ENCODE assay signal across 8 cellular contexts in genomic region chr3:100993309-100993708, GRCh38. TPM values are rescaled to one million over a fixed set of nuclear protein-coding genes. Genes with fewer than 3 reads are reported as not detected.
DNase-seq lines count a peak whose midpoint lies in the region; ATAC-seq and TF ChIP-seq lines count a peak whose summit lies in the region.

Gene ABI3BP (minus strand): TSS chr3:100993421. CDS start chr3:100993384, 37 bp downstream.

- peak; percentile 63 for ATAC-seq in activated CD4-positive, alpha-beta T cell treated with anti-CD3 and anti-CD28 coated beads for 36 hours
- no peak for ATAC-seq in HG02973 (IDR thresholded peaks at IDR 0.05; ENCODE audit: unreplicated experiment)

- POLR2A ChIA-PET in activated CD4-positive, alpha-beta T cell treated with anti-CD3 and anti-CD28 coated beads for 36 hours (lab: Charles Lee), result no interaction called here
- POLR2A ChIA-PET in OCI-LY7 (lab: Charles Lee), result interaction anchor here (0.5 to 0.8 kb wide), 5 partner anchors 10 to 1602 kb away, joined by 3 to 6 read pairs (median 4); no protein-coding TSS in a partner anchor

- H3K9me3 Mint-ChIP-seq in activated CD4-positive, alpha-beta T cell treated with anti-CD3 and anti-CD28 coated beads for 36 hours (ENCODE audit: low read depth), result no peaks in the 10 kb centered on the region
- H3K9me3 Mint-ChIP-seq in brain, result no peaks in the 10 kb centered on the region

- no peak within 1 kb of the TSS for H3K4me3 Mint-ChIP-seq in activated CD4-positive, alpha-beta T cell treated with anti-CD3 and anti-CD28 coated beads for 36 hours
- peak within 1 kb of the TSS in 4 of 5 experiments; percentile 37 to 90 (median 68) for H3K4me3 Mint-ChIP-seq in brain

- peaks cover 14% of the 10 kb centered on the region for H3K27me3 Mint-ChIP-seq in activated CD4-positive, alpha-beta T cell treated with anti-CD3 and anti-CD28 coated beads for 36 hours
- H3K27me3 Mint-ChIP-seq in brain, result peaks cover 3% of the 10 kb centered on the region

- intact Hi-C loops in activated CD4-positive, alpha-beta T cell treated with anti-CD3 and anti-CD28 coated beads for 36 hours (cut with DNase I, micrococcal nuclease), result no loop called here
- intact Hi-C loops in OCI-LY7 (cut with micrococcal nuclease; ENCODE audit: unreplicated experiment), result no loop called here

- BruUV-seq in OCI-LY7 (replicated peaks; lab: Mats Ljungman, UMichigan), result no TSS peak

- H3K27ac ChIP-seq in OCI-LY7 (ENCODE audit: low read depth, low read length, poor library complexity, severe bottlenecking), result no peak within 1 kb of the TSS

- peak; percentile 42 for DNase-seq in activated CD4-positive, alpha-beta T cell treated with anti-CD3 and anti-CD28 coated beads for 36 hours
- no peak for DNase-seq in activated CD4-positive, alpha-beta T cell treated with anti-CD3 and anti-CD28 coated beads for 1 hour
- DNase-seq in iris pigment epithelial cell (ENCODE audit: low read depth), result peak; percentile 89
- DNase-seq in stimulated activated CD4-positive, alpha-beta T cell treated with anti-CD3 and anti-CD28 coated beads, Interleukin-12 subunit alpha, Interleukin-12 subunit beta, amount 100 ng/mL, for 4 hours, result peak; percentile 1
- no peak for DNase-seq in NCI-H2107 treated with DMSO at 0.1 percent for 48 hours (lab: John Stamatoyannopoulos, UW; ENCODE audit: unreplicated experiment)
- no peak for DNase-seq in OCI-LY7 (ENCODE audit: low spot score)

- no peak within 1 kb of the TSS for H3K4me3 ChIP-seq in OCI-LY7 (ENCODE audit: low read depth, low read length, poor library complexity, severe bottlenecking)

- H3K36me3 Mint-ChIP-seq in activated CD4-positive, alpha-beta T cell treated with anti-CD3 and anti-CD28 coated beads for 36 hours (ENCODE audit: low read depth), result no peaks in the 10 kb centered on the region
- H3K36me3 Mint-ChIP-seq in brain, result no peaks in the 10 kb centered on the region

- H4K20me1 ChIP-seq in OCI-LY7 (ENCODE audit: insufficient read depth, low read length), result no peaks in the 10 kb centered on the region

- no peak within 1 kb of the TSS for H2AFZ ChIP-seq in OCI-LY7 (ENCODE audit: low read length)

- no peaks in the 10 kb centered on the region for H3K79me2 ChIP-seq in OCI-LY7 (ENCODE audit: insufficient read depth, low read depth, low read length)

- no peaks in the 10 kb centered on the region for H3K9me2 ChIP-seq in OCI-LY7 (ENCODE audit: insufficient read depth, low read length)

- H3K4me1 ChIP-seq in OCI-LY7 (ENCODE audit: insufficient read depth, low read length, poor library complexity, severe bottlenecking), result no peaks in the 10 kb centered on the region

- no peaks in the 10 kb centered on the region for H3K9me3 ChIP-seq in OCI-LY7 (ENCODE audit: low read length)

- no peaks in the 10 kb centered on the region for H3K4me1 Mint-ChIP-seq in activated CD4-positive, alpha-beta T cell treated with anti-CD3 and anti-CD28 coated beads for 36 hours
- H3K4me1 Mint-ChIP-seq in brain, result peaks cover 13% of the 10 kb centered on the region

- H3K4me2 ChIP-seq in OCI-LY7 (ENCODE audit: low read length), result no peak within 1 kb of the TSS

- TF ChIP-seq CTCF in brain (conservative IDR thresholded peaks at IDR 0.05), result no peak
- TF ChIP-seq CTCF in OCI-LY7 (conservative IDR thresholded peaks at IDR 0.05; ENCODE audit: low read length), result no peak

- H3K27ac Mint-ChIP-seq in activated CD4-positive, alpha-beta T cell treated with anti-CD3 and anti-CD28 coated beads for 36 hours, result no peak within 1 kb of the TSS
- peak within 1 kb of the TSS in 3 of 5 experiments; percentile 58 to 93 (median 83) for H3K27ac Mint-ChIP-seq in brain

- H3K36me3 ChIP-seq in OCI-LY7 (ENCODE audit: insufficient read depth, low read length), result no peaks in the 10 kb centered on the region

- CTCF ChIA-PET in activated CD4-positive, alpha-beta T cell treated with anti-CD3 and anti-CD28 coated beads for 36 hours (lab: Charles Lee), result interaction anchor here (1.0 kb wide), 1 partner anchor 14 kb away, joined by 3 read pairs; no protein-coding TSS in a partner anchor
- CTCF ChIA-PET in OCI-LY7 (lab: Charles Lee; ENCODE audit: unreplicated experiment), result no interaction called here

RNA-seq across cellular contexts. Expression of gene ABI3BP, which starts in this region (rescaled TPM):
- total RNA-seq in activated CD4-positive, alpha-beta T cell treated with anti-CD3 and anti-CD28 coated beads for 36 hours, result not detected
- 4.3 TPM for polyA plus RNA-seq in brain (ENCODE audit: insufficient read depth, low read depth, low replicate concordance)
- not detected in 2 replicates for total RNA-seq in OCI-LY7 (2014; rRNA removed; shearing (Covaris generic))
- not detected in 2 replicates for total RNA-seq in OCI-LY7 (2022)

Comparison
In these comparisons a context has a peak if more than half of its experiments do, and no peak if none do; other contexts are left out.
1. Peak in DNase-seq and ATAC-seq in activated CD4-positive, alpha-beta T cell treated with anti-CD3 and anti-CD28 coated beads for 36 hours; RNA of the gene not detected or under 1 TPM.
2. DNase-seq: peak in iris pigment epithelial cell (single experiment) and stimulated activated CD4-positive, alpha-beta T cell treated with anti-CD3 and anti-CD28 coated beads, Interleukin-12 subunit alpha, Interleukin-12 subunit beta, amount 100 ng/mL, for 4 hours (single experiment); none in activated CD4-positive, alpha-beta T cell treated with anti-CD3 and anti-CD28 coated beads for 1 hour (single experiment), NCI-H2107 treated with DMSO at 0.1 percent for 48 hours (single experiment) and OCI-LY7 (single experiment).